14 cellular contexts compared by ENCODE assay signal in the genomic region with DNA sequence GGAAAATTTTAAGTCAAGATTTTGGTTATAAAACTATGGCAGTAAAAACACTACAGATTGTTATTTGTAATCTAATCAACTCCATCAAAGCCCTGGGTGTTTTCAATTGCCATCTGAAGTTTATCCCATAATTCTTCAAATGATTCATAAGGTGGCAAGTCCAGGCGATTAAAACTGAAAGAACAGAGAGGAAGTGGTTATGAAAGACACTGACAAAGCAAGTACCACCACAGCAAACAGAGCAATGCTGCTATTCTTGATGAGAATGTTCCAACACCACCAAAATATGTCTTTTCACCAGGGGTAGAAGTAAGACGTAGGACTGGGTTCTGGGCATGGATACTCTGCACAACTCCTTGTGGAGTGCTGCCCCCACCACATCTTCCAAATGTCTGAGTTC.
DNase-seq lines count a peak whose midpoint lies in the region; ATAC-seq lines count a peak whose summit lies in the region.
"Had no signal": no experiment of that assay in that cellular context is flagged by ENCODE, and none has a peak within 500 bp of the region (broad histone marks: within the 10 kb centered on the region; RNA-seq: fewer than 3 reads in every experiment).

No MANE protein-coding gene starts in this region.

- CTCF ChIA-PET in CD4-positive, alpha-beta memory T cell (lab: Charles Lee; ENCODE audit: partially characterized antibody), result no interaction called here
- CTCF ChIA-PET in activated CD4-positive, alpha-beta memory T cell treated with anti-CD3 and anti-CD28 coated beads, Interleukin-2, amount 10 ng/mL, durations not matched to agents 7 days and 5 days (lab: Charles Lee), result interaction anchor here (1.0 kb wide), 1 partner anchor 16 kb away, joined by 6 read pairs; no protein-coding TSS in a partner anchor

- intact Hi-C loops in CD4-positive, alpha-beta memory T cell (cut with micrococcal nuclease), result no loop called here

- H3K4me3 Mint-ChIP-seq in CD4-positive, alpha-beta memory T cell, result peak overlapping the region in 3 of 8 donors; percentile 1 to 9 (median 7)
- no peak overlapping the region for H3K4me3 Mint-ChIP-seq in activated CD4-positive, alpha-beta memory T cell treated with anti-CD3 and anti-CD28 coated beads, Interleukin-2, amount 10 ng/mL, durations not matched to agents 7 days and 5 days
- H3K4me3 Mint-ChIP-seq: activated B cell treated with CpG ODN at 0.5 μM for 24 hours; CD4-positive, alpha-beta T cell; nephron progenitor cell had no signal

- ATAC-seq in GM19395 (IDR thresholded peaks at IDR 0.05; ENCODE audit: unreplicated experiment) (peak; percentile 72), HG03378 (IDR thresholded peaks at IDR 0.05; ENCODE audit: unreplicated experiment) (peak; percentile 88)

- H3K36me3 Mint-ChIP-seq in CD4-positive, alpha-beta memory T cell, result peaks cover 5 to 7% of the 10 kb centered on the region in 2 donors
- peaks cover 6% of the 10 kb centered on the region for H3K36me3 Mint-ChIP-seq in activated CD4-positive, alpha-beta memory T cell treated with anti-CD3 and anti-CD28 coated beads, Interleukin-2, amount 10 ng/mL, durations not matched to agents 7 days and 5 days (ENCODE audit: low read depth)

- H3K4me1 ChIP-seq in CD4-positive, alpha-beta memory T cell (ENCODE audit: insufficient read depth, low read length), result peaks cover 14% of the 10 kb centered on the region
- H3K4me1 ChIP-seq in effector memory CD4-positive, alpha-beta T cell (ENCODE audit: control insufficient read depth, insufficient read depth, low read length, poor library complexity, severe bottlenecking), result peaks cover 5% of the 10 kb centered on the region

- no peaks in the 10 kb centered on the region for H3K9me3 ChIP-seq in CD4-positive, alpha-beta memory T cell (ENCODE audit: control insufficient read depth in 1 of 2, low read length in 2 of 2)
- H3K9me3 ChIP-seq in effector memory CD4-positive, alpha-beta T cell (ENCODE audit: control insufficient read depth, low read length), result no peaks in the 10 kb centered on the region

- no peaks in the 10 kb centered on the region for H3K9me3 Mint-ChIP-seq in CD4-positive, alpha-beta memory T cell
- H3K9me3 Mint-ChIP-seq in activated CD4-positive, alpha-beta memory T cell treated with anti-CD3 and anti-CD28 coated beads, Interleukin-2, amount 10 ng/mL, durations not matched to agents 7 days and 5 days, result no peaks in the 10 kb centered on the region
- H3K9me3 Mint-ChIP-seq: activated B cell treated with CpG ODN at 0.5 μM for 24 hours; CD4-positive, alpha-beta T cell; nephron progenitor cell had no signal

- DNase-seq in CD4-positive, alpha-beta memory T cell, result peak in 2 of 5 donors; percentile 2 to 9
- DNase-seq in activated CD4-positive, alpha-beta memory T cell treated with anti-CD3 and anti-CD28 coated beads, Interleukin-2, amount 10 ng/mL, durations not matched to agents 7 days and 5 days, result peak; percentile 19
- DNase-seq in HUDEP-2 (lab: John Stamatoyannopoulos, UW; ENCODE audit: unreplicated experiment in 76 of 76) (no peak), DMS79 treated with DMSO at 0.1 percent for 48 hours (lab: John Stamatoyannopoulos, UW) (no peak), HT-29 (ENCODE audit: low spot score) (no peak)
- no peak for DNase-seq in effector memory CD4-positive, alpha-beta T cell
- DNase-seq: activated B cell treated with CpG ODN at 0.5 μM for 24 hours; CD4-positive, alpha-beta T cell; NCI-H510A treated with DMSO at 0.1 percent for 48 hours; nephron progenitor cell had no signal

- H3K4me3 ChIP-seq in CD4-positive, alpha-beta memory T cell (ENCODE audit: low read length in 2 of 2), result no peak overlapping the region
- no peak overlapping the region for H3K4me3 ChIP-seq in effector memory CD4-positive, alpha-beta T cell (ENCODE audit: insufficient read depth, low read depth, low read length, poor library complexity, severe bottlenecking)
- H3K4me3 ChIP-seq: cardiac muscle cell, hepatocyte had no signal

- H3K27ac ChIP-seq in CD4-positive, alpha-beta memory T cell (ENCODE audit: low read depth, low read length), result no peak overlapping the region
- no peak overlapping the region for H3K27ac ChIP-seq in effector memory CD4-positive, alpha-beta T cell (ENCODE audit: insufficient read depth, low read length, poor library complexity, severe bottlenecking)
- H3K27ac ChIP-seq: cardiac muscle cell, hepatocyte had no signal

- H3K4me1 Mint-ChIP-seq in CD4-positive, alpha-beta memory T cell, result peaks cover 10 to 14% (median 11%) of the 10 kb centered on the region in 4 donors
- peaks cover 34% of the 10 kb centered on the region for H3K4me1 Mint-ChIP-seq in activated CD4-positive, alpha-beta memory T cell treated with anti-CD3 and anti-CD28 coated beads, Interleukin-2, amount 10 ng/mL, durations not matched to agents 7 days and 5 days
- H3K4me1 Mint-ChIP-seq: activated B cell treated with CpG ODN at 0.5 μM for 24 hours had no signal

- no peaks in the 10 kb centered on the region for H3K27me3 ChIP-seq in CD4-positive, alpha-beta memory T cell (ENCODE audit: insufficient read depth, low read length)
- H3K27me3 ChIP-seq in effector memory CD4-positive, alpha-beta T cell (replicated peaks; ENCODE audit: control insufficient read depth, insufficient read depth, low read length, poor library complexity, severe bottlenecking), result no peaks in the 10 kb centered on the region
- H3K27me3 ChIP-seq: cardiac muscle cell, hepatocyte had no signal

- H3K27ac Mint-ChIP-seq in CD4-positive, alpha-beta memory T cell, result peak overlapping the region in 6 of 7 donors; percentile 15 to 69 (median 44)
- peak overlapping the region; percentile 69 for H3K27ac Mint-ChIP-seq in activated CD4-positive, alpha-beta memory T cell treated with anti-CD3 and anti-CD28 coated beads, Interleukin-2, amount 10 ng/mL, durations not matched to agents 7 days and 5 days
- H3K27ac Mint-ChIP-seq: activated B cell treated with CpG ODN at 0.5 μM for 24 hours; CD4-positive, alpha-beta T cell; nephron progenitor cell had no signal

- POLR2A ChIA-PET in CD4-positive, alpha-beta memory T cell (lab: Charles Lee; ENCODE audit: partially characterized antibody), result no interaction called here
- POLR2A ChIA-PET in activated CD4-positive, alpha-beta memory T cell treated with anti-CD3 and anti-CD28 coated beads, Interleukin-2, amount 10 ng/mL, durations not matched to agents 7 days and 5 days (lab: Charles Lee), result no interaction called here

- no peaks in the 10 kb centered on the region for H3K27me3 Mint-ChIP-seq in CD4-positive, alpha-beta memory T cell
- no peaks in the 10 kb centered on the region for H3K27me3 Mint-ChIP-seq in activated CD4-positive, alpha-beta memory T cell treated with anti-CD3 and anti-CD28 coated beads, Interleukin-2, amount 10 ng/mL, durations not matched to agents 7 days and 5 days
- H3K27me3 Mint-ChIP-seq: CD4-positive, alpha-beta T cell had no signal

- no peaks in the 10 kb centered on the region for H3K36me3 ChIP-seq in CD4-positive, alpha-beta memory T cell (ENCODE audit: insufficient read depth, low read length)
- H3K36me3 ChIP-seq in effector memory CD4-positive, alpha-beta T cell (ENCODE audit: control insufficient read depth, insufficient read depth, low read length), result no peaks in the 10 kb centered on the region
- H3K36me3 ChIP-seq: cardiac muscle cell had no signal
